Comparison of ENCODE assay signal across 1 cellular context in the genomic region with DNA sequence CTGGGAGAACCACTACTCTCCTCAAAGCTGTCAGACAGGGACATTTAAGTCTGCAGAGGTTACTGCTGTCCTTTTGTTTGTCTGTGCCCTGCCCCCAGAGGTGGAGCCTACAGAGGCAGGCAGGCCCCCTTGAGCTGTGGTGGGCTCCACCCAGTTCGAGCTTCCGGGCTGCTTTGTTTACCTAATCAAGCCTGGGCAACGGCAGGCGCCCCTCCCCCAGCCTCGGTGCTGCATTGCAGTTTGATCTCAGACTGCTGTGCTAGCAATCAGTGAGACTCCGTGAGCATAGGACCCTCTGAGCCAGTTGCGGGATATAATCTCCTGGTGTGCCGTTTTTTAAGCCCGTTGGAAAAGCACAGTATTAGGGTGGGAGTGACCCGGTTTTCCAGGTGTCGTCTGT.
A peak's percentile ranks its signal among the peaks of the same experiment; 100 is the strongest.
TF ChIP-seq lines count a peak whose summit lies in the region.
"Not testable (repeated sequence)": the region's sequence is repeated elsewhere in the genome, so short reads cannot be mapped to it uniquely, and the experiment has no call there.

No MANE protein-coding gene starts in this region.

TF ChIP-seq in HepG2, 621 proteins besides CTCF, POLR2A, EP300 and RAD21 (continued from another document):
- TF ChIP-seq NONO, NR2F6, SOX6 (IDR thresholded peaks at IDR 0.05): not testable (repeated sequence)
- 0 out of 2 replicates have a peak, but pooled peaks have one; percentile 35 for TF ChIP-seq NONO (CRISPR knock-in tag; conservative IDR thresholded peaks at IDR 0.05)
- peak; percentile 84 for TF ChIP-seq FOXA3 (CRISPR knock-in tag; IDR thresholded peaks at IDR 0.05)
- TF ChIP-seq PATZ1 (CRISPR knock-in tag; IDR thresholded peaks at IDR 0.05) = 0 out of 2 replicates have a peak, but pooled peaks have one; percentile 33
- 0 out of 2 replicates have a peak, but pooled peaks have one; percentile 49 for TF ChIP-seq KDM3A (CRISPR knock-in tag; IDR thresholded peaks at IDR 0.05; ENCODE audit: low read depth)
- peak; percentile 57 for TF ChIP-seq ELF3 (CRISPR knock-in tag; IDR thresholded peaks at IDR 0.05)
- peak; percentile 40; the same call in 1 of the 2 replicates for TF ChIP-seq NR2F6 (CRISPR knock-in tag; IDR thresholded peaks at IDR 0.05)
- TF ChIP-seq, protein P1, sequence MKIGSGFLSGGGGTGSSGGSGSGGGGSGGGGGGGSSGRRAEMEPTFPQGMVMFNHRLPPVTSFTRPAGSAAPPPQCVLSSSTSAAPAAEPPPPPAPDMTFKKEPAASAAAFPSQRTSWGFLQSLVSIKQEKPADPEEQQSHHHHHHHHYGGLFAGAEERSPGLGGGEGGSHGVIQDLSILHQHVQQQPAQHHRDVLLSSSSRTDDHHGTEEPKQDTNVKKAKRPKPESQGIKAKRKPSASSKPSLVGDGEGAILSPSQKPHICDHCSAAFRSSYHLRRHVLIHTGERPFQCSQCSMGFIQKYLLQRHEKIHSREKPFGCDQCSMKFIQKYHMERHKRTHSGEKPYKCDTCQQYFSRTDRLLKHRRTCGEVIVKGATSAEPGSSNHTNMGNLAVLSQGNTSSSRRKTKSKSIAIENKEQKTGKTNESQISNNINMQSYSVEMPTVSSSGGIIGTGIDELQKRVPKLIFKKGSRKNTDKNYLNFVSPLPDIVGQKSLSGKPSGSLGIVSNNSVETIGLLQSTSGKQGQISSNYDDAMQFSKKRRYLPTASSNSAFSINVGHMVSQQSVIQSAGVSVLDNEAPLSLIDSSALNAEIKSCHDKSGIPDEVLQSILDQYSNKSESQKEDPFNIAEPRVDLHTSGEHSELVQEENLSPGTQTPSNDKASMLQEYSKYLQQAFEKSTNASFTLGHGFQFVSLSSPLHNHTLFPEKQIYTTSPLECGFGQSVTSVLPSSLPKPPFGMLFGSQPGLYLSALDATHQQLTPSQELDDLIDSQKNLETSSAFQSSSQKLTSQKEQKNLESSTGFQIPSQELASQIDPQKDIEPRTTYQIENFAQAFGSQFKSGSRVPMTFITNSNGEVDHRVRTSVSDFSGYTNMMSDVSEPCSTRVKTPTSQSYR (CRISPR knock-in tag; IDR thresholded peaks at IDR 0.05; ENCODE audit: borderline replicate concordance) = peak; percentile 97
- TF ChIP-seq SOX6 (CRISPR knock-in tag; IDR thresholded peaks at IDR 0.05) = peak; percentile 33; the same call in 1 of the 2 replicates
TF ChIP-seq in HepG2: peak in this region for 49; not testable (repeated sequence) for 572.
